ENCODE assay signal across 14 cellular contexts in the genomic region with DNA sequence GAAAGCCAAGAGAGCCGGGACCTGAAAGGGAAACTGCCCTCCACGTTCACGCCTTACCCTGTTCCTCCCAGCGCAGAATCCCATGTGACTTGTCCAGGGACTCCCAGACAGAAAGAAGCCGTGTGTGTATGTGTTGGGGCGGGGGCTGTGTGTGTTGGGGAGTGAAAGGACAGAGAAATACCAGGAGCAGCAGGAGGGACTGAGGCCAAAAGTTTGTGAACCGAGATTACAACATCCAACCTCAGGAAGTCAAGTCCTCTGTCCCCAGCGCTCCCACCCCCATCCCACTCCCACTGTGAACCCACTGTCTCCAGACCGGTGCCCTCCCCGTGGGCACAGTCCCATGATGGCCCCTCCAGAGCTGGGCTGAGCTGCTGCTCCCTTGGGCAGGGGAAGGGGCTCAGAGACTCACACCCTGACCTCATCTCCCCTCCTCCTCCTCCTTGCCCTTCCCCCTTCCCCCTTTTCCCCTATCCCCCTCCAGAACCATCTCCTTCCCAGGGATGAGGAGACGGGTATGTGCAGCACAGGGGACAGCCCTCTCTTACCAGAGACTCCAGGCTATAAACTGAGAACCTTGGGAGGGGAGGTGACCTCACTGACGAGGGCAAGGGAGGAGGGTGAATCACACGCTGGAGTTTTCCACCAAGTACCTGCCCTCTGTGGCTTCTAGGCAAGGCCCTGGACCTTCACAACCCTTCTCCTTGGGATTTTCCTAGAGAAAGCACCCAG. TPM values are rescaled to one million over a fixed set of nuclear protein-coding genes. Genes with fewer than 3 reads are reported as not detected.
A peak's percentile ranks its signal among the peaks of the same experiment; 100 is the strongest.
DNase-seq lines count a peak whose midpoint lies in the region; TF ChIP-seq lines count a peak whose summit lies in the region.
"Had no signal": no experiment of that assay in that cellular context is flagged by ENCODE, and none has a peak within 500 bp of the region (broad histone marks: within the 10 kb centered on the region; RNA-seq: fewer than 3 reads in every experiment).

A gene (minus strand): TSS at position 153 of the 732 bp plus-strand sequence. CDS start 4,171 bp downstream, outside the sequence.

- H3K27ac Mint-ChIP-seq in progenitor cell of endocrine pancreas: peak within 1 kb of the TSS; percentile 19
- H3K27ac Mint-ChIP-seq: CD4-positive, alpha-beta T cell; naive thymus-derived CD8-positive, alpha-beta T cell had no signal

- H4K20me1 ChIP-seq in DOHH2 (ENCODE audit: control insufficient read depth, insufficient read depth, low read depth, low read length): no peaks in the 10 kb centered on the region

- H3K4me3 Mint-ChIP-seq in progenitor cell of endocrine pancreas (ENCODE audit: low read depth): no peak within 1 kb of the TSS
- H3K4me3 Mint-ChIP-seq: CD4-positive, alpha-beta T cell had no signal

- no peaks in the 10 kb centered on the region for H3K9me3 ChIP-seq in DOHH2 (ENCODE audit: control insufficient read depth, insufficient read depth, low read length)
- H3K9me3 ChIP-seq: esophagus muscularis mucosa had no signal

- peak within 1 kb of the TSS; percentile 10 for H3K4me2 ChIP-seq in DOHH2 (ENCODE audit: low read length)

- H3K79me2 ChIP-seq in DOHH2 (ENCODE audit: control insufficient read depth, low read length): no peaks in the 10 kb centered on the region

- H3K4me3 ChIP-seq in DOHH2 (ENCODE audit: low read length): no peak within 1 kb of the TSS
- H3K4me3 ChIP-seq: cardiac muscle cell had no signal

- H3K27ac ChIP-seq in DOHH2 (ENCODE audit: low read depth, low read length): no peak within 1 kb of the TSS
- H3K27ac ChIP-seq: cardiac muscle cell, esophagus muscularis mucosa had no signal

- TF ChIP-seq CTCF in DOHH2 (IDR thresholded peaks at IDR 0.05; ENCODE audit: low read depth, low read length, poor library complexity, severe bottlenecking) (no peak), progenitor cell of endocrine pancreas (IDR thresholded peaks at IDR 0.05; ENCODE audit: unreplicated experiment) (no peak)

- no peaks in the 10 kb centered on the region for H3K9me3 Mint-ChIP-seq in progenitor cell of endocrine pancreas (ENCODE audit: low read depth)
- H3K9me3 Mint-ChIP-seq: CD4-positive, alpha-beta T cell; naive thymus-derived CD8-positive, alpha-beta T cell had no signal

- H3K27me3 Mint-ChIP-seq in progenitor cell of endocrine pancreas: peaks cover 39% of the 10 kb centered on the region

- DNase-seq in NCI-H69 (lab: John Stamatoyannopoulos, UW) (peak; percentile 18), glomerular visceral epithelial cell (ENCODE audit: extremely low spot score) (peak; percentile 32), progenitor cell of endocrine pancreas (ENCODE audit: low spot score, unreplicated experiment) (no peak), kidney glomerular epithelial cell (lab: John Stamatoyannopoulos, UW) (no peak), NCI-H1436 treated with DMSO at 0.1 percent for 48 hours (lab: John Stamatoyannopoulos, UW) (no peak), DMS79 (lab: John Stamatoyannopoulos, UW) (no peak)
- DNase-seq in activated CD4-positive, alpha-beta T cell treated with anti-CD3 and anti-CD28 coated beads, Interleukin-2, amount 50 U/mL, for 48 hours: no peak
- DNase-seq: activated CD4-positive, alpha-beta T cell treated with anti-CD3 and anti-CD28 coated beads for 1 hour; CD4-positive, alpha-beta T cell; SW 1271 had no signal

- H3K36me3 Mint-ChIP-seq in progenitor cell of endocrine pancreas (ENCODE audit: insufficient read depth): no peaks in the 10 kb centered on the region
- H3K36me3 Mint-ChIP-seq: naive thymus-derived CD8-positive, alpha-beta T cell had no signal

- no peaks in the 10 kb centered on the region for H3K9me2 ChIP-seq in DOHH2 (replicated peaks; ENCODE audit: control insufficient read depth, low read length)

- H3K27me3 ChIP-seq in DOHH2 (ENCODE audit: control insufficient read depth, low read length): peaks cover 48% of the 10 kb centered on the region
- H3K27me3 ChIP-seq: cardiac muscle cell had no signal

- no peaks in the 10 kb centered on the region for H3K36me3 ChIP-seq in DOHH2 (ENCODE audit: control insufficient read depth, low read length)
- H3K36me3 ChIP-seq: cardiac muscle cell, esophagus muscularis mucosa had no signal

- no peaks in the 10 kb centered on the region for H3F3A ChIP-seq in DOHH2 (ENCODE audit: control insufficient read depth, insufficient read depth)

- peaks cover 43% of the 10 kb centered on the region for H3K4me1 Mint-ChIP-seq in progenitor cell of endocrine pancreas (ENCODE audit: low read depth)

- peaks cover 27% of the 10 kb centered on the region for H3K4me1 ChIP-seq in DOHH2 (ENCODE audit: control insufficient read depth, low read length)

RNA-seq across cellular contexts. Expression of the gene that starts here (rescaled TPM):
- total RNA-seq in progenitor cell of endocrine pancreas: 3.1 and 4.7 TPM in 2 replicates
- total RNA-seq: CD4-positive, alpha-beta T cell had no signal

Comparison
In these comparisons a context has a peak if more than half of its experiments do, and no peak if none do; other contexts are left out.
1. DNase-seq: peak in NCI-H69 (single experiment) and glomerular visceral epithelial cell (single experiment); none in progenitor cell of endocrine pancreas (single experiment), activated CD4-positive, alpha-beta T cell treated with anti-CD3 and anti-CD28 coated beads, Interleukin-2, amount 50 U/mL, for 48 hours (0 of 2), kidney glomerular epithelial cell (single experiment), NCI-H1436 treated with DMSO at 0.1 percent for 48 hours (single experiment) and DMS79 (single experiment).